ENCODE assay signal across 20 cellular contexts in the genomic region with DNA sequence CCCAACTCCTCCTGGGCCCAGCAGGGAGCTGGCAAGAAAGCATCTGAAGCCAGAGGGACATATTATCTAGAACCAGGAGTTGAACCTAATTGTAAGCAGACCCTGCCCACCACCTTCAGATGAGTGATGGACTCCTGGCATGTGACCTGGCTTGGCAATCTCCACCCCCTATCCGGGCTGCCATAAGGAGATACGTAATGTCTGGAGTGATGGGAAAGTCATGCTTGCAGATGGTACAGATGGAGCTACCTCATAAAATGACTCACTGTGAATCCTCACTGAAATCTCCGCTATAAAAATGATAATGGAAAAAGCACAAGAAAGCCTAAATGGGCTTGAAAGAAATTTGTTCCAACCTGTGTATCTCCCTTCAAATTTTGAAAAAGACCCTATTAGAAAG.
DNase-seq lines count a peak whose midpoint lies in the region; ATAC-seq and TF ChIP-seq lines count a peak whose summit lies in the region.
"Had no signal": no experiment of that assay in that cellular context is flagged by ENCODE, and none has a peak within 500 bp of the region (broad histone marks: within the 10 kb centered on the region; RNA-seq: fewer than 3 reads in every experiment).

No MANE protein-coding gene starts in this region.

- no peak for ATAC-seq in HG02759 (IDR thresholded peaks at IDR 0.05; ENCODE audit: unreplicated experiment)
- ATAC-seq: natural killer cell treated with Interleukin-12 subunit alpha and Interleukin-12 subunit beta and Interleukin-15 and Interleukin-18, amount 100 ng/mL, for 72 hours had no signal

- BruUV-seq in OCI-LY7 (replicated peaks; lab: Mats Ljungman, UMichigan), result no TSS peak

- H2AFZ ChIP-seq in OCI-LY7 (ENCODE audit: low read length), result no peak overlapping the region

- H3K9me3 ChIP-seq in AG04450 (ENCODE audit: control insufficient read depth, insufficient read depth, low read length) (no peaks in the 10 kb centered on the region), OCI-LY7 (ENCODE audit: low read length) (no peaks in the 10 kb centered on the region)
- H3K9me3 ChIP-seq: adrenal gland, SK-N-SH had no signal

- H4K20me1 ChIP-seq in OCI-LY7 (ENCODE audit: insufficient read depth, low read length), result no peaks in the 10 kb centered on the region

- no peaks in the 10 kb centered on the region for H3K27me3 ChIP-seq in AG04450 (ENCODE audit: control insufficient read depth, insufficient read depth, low read length)
- H3K27me3 ChIP-seq: adrenal gland had no signal

- no peak overlapping the region for H3K4me2 ChIP-seq in OCI-LY7 (ENCODE audit: low read length)
- H3K4me2 ChIP-seq: SK-N-SH had no signal

- TF ChIP-seq CTCF in AG04450 (IDR thresholded peaks at IDR 0.05; ENCODE audit: low read depth, low read length) (no peak), OCI-LY7 (conservative IDR thresholded peaks at IDR 0.05; ENCODE audit: low read length) (no peak)

- no peaks in the 10 kb centered on the region for H3K36me3 ChIP-seq in OCI-LY7 (ENCODE audit: insufficient read depth, low read length)
- H3K36me3 ChIP-seq: adrenal gland had no signal

- no peaks in the 10 kb centered on the region for H3K9me2 ChIP-seq in OCI-LY7 (ENCODE audit: insufficient read depth, low read length)
- H3K9me2 ChIP-seq: SK-N-SH had no signal

- no peak overlapping the region for H3K4me3 ChIP-seq in AG04450 (ENCODE audit: low read depth, low read length)
- no peak overlapping the region for H3K4me3 ChIP-seq in OCI-LY7 (ENCODE audit: low read depth, low read length, poor library complexity, severe bottlenecking)
- H3K4me3 ChIP-seq: adrenal gland, lung had no signal

- H3K27ac ChIP-seq in AG04450 (ENCODE audit: low read depth, low read length), result no peak overlapping the region
- H3K27ac ChIP-seq in OCI-LY7 (ENCODE audit: low read depth, low read length, poor library complexity, severe bottlenecking), result no peak overlapping the region
- H3K27ac ChIP-seq: adrenal gland had no signal

- no peaks in the 10 kb centered on the region for H3K79me2 ChIP-seq in OCI-LY7 (ENCODE audit: insufficient read depth, low read depth, low read length)

- intact Hi-C loops in OCI-LY7 (cut with micrococcal nuclease; ENCODE audit: unreplicated experiment), result no loop called here

- H3K4me1 ChIP-seq in OCI-LY7 (ENCODE audit: insufficient read depth, low read length, poor library complexity, severe bottlenecking), result no peaks in the 10 kb centered on the region
- H3K4me1 ChIP-seq: adrenal gland had no signal

- POLR2A ChIA-PET in AG04450 (lab: Yijun Ruan, JAX) (no interaction called here), OCI-LY7 (lab: Charles Lee) (no interaction called here)

- CTCF ChIA-PET in AG04450 (lab: Charles Lee) (no interaction called here), OCI-LY7 (lab: Charles Lee; ENCODE audit: unreplicated experiment) (no interaction called here)

- DNase-seq in AG04450 (ENCODE audit: low read depth, low spot score), result peak; percentile 7
- DNase-seq in HS-5 (ENCODE audit: low read depth), result peak; percentile 81
- DNase-seq in amniotic epithelial cell (ENCODE audit: low read depth), result peak; percentile 1
- DNase-seq in myocyte (ENCODE audit: low read depth), result peak; percentile 6
- DNase-seq in OCI-LY7 (ENCODE audit: low spot score), result no peak
- DNase-seq in islet precursor cell, result no peak
- no peak for DNase-seq in SKM-1 treated with dmso at 0.1 percent for 144 hours (lab: John Stamatoyannopoulos, UW; ENCODE audit: unreplicated experiment)
- DNase-seq: activated CD4-positive, CD25-positive, alpha-beta regulatory T cell treated with anti-CD3 and anti-CD28 coated beads, Interleukin-2, amount 50 U/mL, for 72 hours; adrenal gland; CD4-positive, alpha-beta T cell; effector CD4-positive, alpha-beta T cell; H7; NCI-H2171; NCI-H774; SK-N-SH; stimulated activated CD8-positive, alpha-beta memory T cell treated with anti-CD3 and anti-CD28 coated beads, Interleukin-4, amount 100 ng/mL, for 48 hours; T-helper 9 cell had no signal

Comparison
In these comparisons a context has a peak if more than half of its experiments do, and no peak if none do; other contexts are left out.
1. DNase-seq: peak in AG04450 (single experiment), HS-5 (single experiment), amniotic epithelial cell (single experiment) and myocyte (single experiment); none in OCI-LY7 (single experiment), islet precursor cell (single experiment) and SKM-1 treated with dmso at 0.1 percent for 144 hours (single experiment).